In the genomic region with DNA sequence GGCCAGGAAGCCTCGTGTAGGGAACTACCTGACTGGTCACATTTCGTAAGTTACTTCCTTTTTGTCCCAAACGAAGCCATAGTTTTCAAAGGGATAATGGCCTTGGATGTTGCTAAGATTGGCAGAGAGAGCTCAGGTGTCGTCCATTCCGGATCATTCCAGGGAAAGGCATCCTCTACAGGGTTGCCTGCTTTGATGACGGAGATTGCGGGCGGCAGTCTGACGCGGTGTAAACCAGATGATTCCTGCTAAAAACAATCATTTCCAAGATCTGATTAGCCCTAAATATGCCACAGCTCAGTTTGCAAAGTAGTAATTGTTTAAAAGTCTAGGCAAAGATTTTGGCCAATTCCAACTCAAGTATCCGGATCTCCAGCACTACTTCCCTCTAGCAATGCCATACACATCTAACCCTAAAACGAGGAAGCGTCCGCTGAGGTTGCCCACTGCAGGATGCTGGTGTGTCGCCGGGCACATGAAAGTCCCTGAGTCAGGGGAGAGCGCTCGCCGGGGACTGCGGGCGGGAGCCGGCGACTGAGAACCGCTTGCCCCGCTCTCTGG, we compare ENCODE assay signal across 8 cellular contexts. TPM values are rescaled to one million over a fixed set of nuclear protein-coding genes. Genes with fewer than 3 reads are reported as not detected.
DNase-seq lines count a peak whose midpoint lies in the region; ATAC-seq and TF ChIP-seq lines count a peak whose summit lies in the region.

No MANE protein-coding gene starts in this region.

- no peak for TF ChIP-seq CTCF in activated B cell treated with CpG ODN at 0.5 μM for 24 hours (IDR thresholded peaks at IDR 0.05)

- POLR2A ChIA-PET in activated B cell treated with CpG ODN at 0.5 μM for 24 hours (lab: Charles Lee): interaction anchor here (0.6 to 4.6 kb wide), 28 partner anchors 10 to 402 kb away, joined by 3 to 190 read pairs (median 6); no protein-coding TSS in a partner anchor

- H3K27me3 ChIP-seq in CD4-positive, CD25-positive, alpha-beta regulatory T cell (ENCODE audit: control insufficient read depth, insufficient read depth, low read length): no peaks in the 10 kb centered on the region

- CTCF ChIA-PET in activated B cell treated with CpG ODN at 0.5 μM for 24 hours (lab: Charles Lee): interaction anchor here (1.0 to 4.0 kb wide), 10 partner anchors 9 to 144 kb away, joined by 3 to 28 read pairs (median 6); no protein-coding TSS in a partner anchor

- peaks cover 4% of the 10 kb centered on the region for H3K36me3 ChIP-seq in CD4-positive, CD25-positive, alpha-beta regulatory T cell (ENCODE audit: control insufficient read depth, insufficient read depth, low read length)

- peak overlapping the region; percentile 22 to 92 (median 92) for H3K27ac Mint-ChIP-seq in CD4-positive, CD25-positive, alpha-beta regulatory T cell
- peak overlapping the region; percentile 87 for H3K27ac Mint-ChIP-seq in activated B cell treated with CpG ODN at 0.5 μM for 24 hours
- peak overlapping the region; percentile 97 for H3K27ac Mint-ChIP-seq in stimulated activated memory B cell treated with anti-CD40 and anti-IgM and Interleukin-4, amounts not matched to agents 10 μg/mL and 1 μg/mL and 100 μg/mL, for 72 hours

- H3K9me3 Mint-ChIP-seq in CD4-positive, CD25-positive, alpha-beta regulatory T cell: peaks cover 0 to 2% (median 0%) of the 10 kb centered on the region in 7 donors
- H3K9me3 Mint-ChIP-seq in activated B cell treated with CpG ODN at 0.5 μM for 24 hours: no peaks in the 10 kb centered on the region
- no peaks in the 10 kb centered on the region for H3K9me3 Mint-ChIP-seq in stimulated activated memory B cell treated with anti-CD40 and anti-IgM and Interleukin-4, amounts not matched to agents 10 μg/mL and 1 μg/mL and 100 μg/mL, for 72 hours

- H3K27me3 Mint-ChIP-seq in CD4-positive, CD25-positive, alpha-beta regulatory T cell: peaks cover 5% of the 10 kb centered on the region
- no peaks in the 10 kb centered on the region for H3K27me3 Mint-ChIP-seq in activated B cell treated with CpG ODN at 0.5 μM for 24 hours
- H3K27me3 Mint-ChIP-seq in stimulated activated memory B cell treated with anti-CD40 and anti-IgM and Interleukin-4, amounts not matched to agents 10 μg/mL and 1 μg/mL and 100 μg/mL, for 72 hours: no peaks in the 10 kb centered on the region

- H3K36me3 Mint-ChIP-seq in CD4-positive, CD25-positive, alpha-beta regulatory T cell: peaks cover 15% of the 10 kb centered on the region
- H3K36me3 Mint-ChIP-seq in activated B cell treated with CpG ODN at 0.5 μM for 24 hours (ENCODE audit: low read depth): peaks cover 35% of the 10 kb centered on the region
- H3K36me3 Mint-ChIP-seq in stimulated activated memory B cell treated with anti-CD40 and anti-IgM and Interleukin-4, amounts not matched to agents 10 μg/mL and 1 μg/mL and 100 μg/mL, for 72 hours: peaks cover 15% of the 10 kb centered on the region

- ATAC-seq in CD4-positive, CD25-positive, alpha-beta regulatory T cell (ENCODE audit: low read depth in 2 of 2): no peak
- ATAC-seq in HG03354 (IDR thresholded peaks at IDR 0.05; ENCODE audit: poor library complexity, severe bottlenecking, unreplicated experiment) (peak; percentile 60), activated B cell treated with CpG ODN at 0.5 μM for 24 hours (ENCODE audit: low read depth) (no peak), HG03432 (IDR thresholded peaks at IDR 0.05; ENCODE audit: unreplicated experiment) (no peak)
- ATAC-seq in stimulated activated memory B cell treated with anti-CD40 and anti-IgM and Interleukin-4, amounts not matched to agents 10 μg/mL and 1 μg/mL and 100 μg/mL, for 72 hours: no peak

- peak overlapping the region; percentile 84 for H3K27ac ChIP-seq in CD4-positive, CD25-positive, alpha-beta regulatory T cell (ENCODE audit: insufficient read depth, low read length, poor library complexity, severe bottlenecking)

- peaks cover 29 to 58% (median 45%) of the 10 kb centered on the region in 4 donors for H3K4me1 Mint-ChIP-seq in CD4-positive, CD25-positive, alpha-beta regulatory T cell
- peaks cover 74% of the 10 kb centered on the region for H3K4me1 Mint-ChIP-seq in activated B cell treated with CpG ODN at 0.5 μM for 24 hours
- H3K4me1 Mint-ChIP-seq in stimulated activated memory B cell treated with anti-CD40 and anti-IgM and Interleukin-4, amounts not matched to agents 10 μg/mL and 1 μg/mL and 100 μg/mL, for 72 hours: peaks cover 69% of the 10 kb centered on the region

- in situ Hi-C loops in KBM-7 (cut with MboI; ENCODE audit: low pct_unique_long_range_greater_than_20kb, low sequenced_read_pairs): no loop called here

- no peaks in the 10 kb centered on the region for H3K9me3 ChIP-seq in CD4-positive, CD25-positive, alpha-beta regulatory T cell (ENCODE audit: control insufficient read depth in 2 of 2, low read length in 2 of 2)

- peak overlapping the region; percentile 78 for H3K4me3 ChIP-seq in CD4-positive, CD25-positive, alpha-beta regulatory T cell (ENCODE audit: low read depth, low read length)
- peak overlapping the region; percentile 39 for H3K4me3 ChIP-seq in iPS-11a (ENCODE audit: low read depth, low read length)

- peak overlapping the region; percentile 90 to 94 (median 92) for H3K4me3 Mint-ChIP-seq in CD4-positive, CD25-positive, alpha-beta regulatory T cell
- peak overlapping the region; percentile 91 for H3K4me3 Mint-ChIP-seq in activated B cell treated with CpG ODN at 0.5 μM for 24 hours
- peak overlapping the region; percentile 98 for H3K4me3 Mint-ChIP-seq in stimulated activated memory B cell treated with anti-CD40 and anti-IgM and Interleukin-4, amounts not matched to agents 10 μg/mL and 1 μg/mL and 100 μg/mL, for 72 hours

- peaks cover 49% of the 10 kb centered on the region for H3K4me1 ChIP-seq in CD4-positive, CD25-positive, alpha-beta regulatory T cell (ENCODE audit: control insufficient read depth, insufficient read depth, low read length, poor library complexity, severe bottlenecking)

- intact Hi-C loops in activated B cell treated with CpG ODN at 0.5 μM for 24 hours (cut with micrococcal nuclease): loop anchor here (1.0 to 10.0 kb wide), 12 partner anchors 8 to 626 kb away; partner anchors contain the start of gene NEDD4L

- no peak for DNase-seq in CD4-positive, CD25-positive, alpha-beta regulatory T cell
- DNase-seq in activated B cell treated with CpG ODN at 0.5 μM for 24 hours: no peak
- no peak for DNase-seq in KBM-7
- DNase-seq in cortex of kidney (lab: John Stamatoyannopoulos, UW): no peak

RNA-seq across cellular contexts. Expression of gene MALT1, which starts 0.6 kb away (rescaled TPM):
- 99.0 TPM for total RNA-seq in CD4-positive, CD25-positive, alpha-beta regulatory T cell
- polyA plus RNA-seq in CD4-positive, CD25-positive, alpha-beta regulatory T cell: 10 to 100 TPM; 39.4 to 49.1 (median 45.1) TPM
- total RNA-seq in activated B cell treated with CpG ODN at 0.5 μM for 24 hours: 61.6 and 75.6 TPM in 2 replicates

RNA-seq across cellular contexts. Expression of gene ALPK2, which starts 41.8 kb away (rescaled TPM):
- total RNA-seq in CD4-positive, CD25-positive, alpha-beta regulatory T cell: 0.25 TPM
- polyA plus RNA-seq in CD4-positive, CD25-positive, alpha-beta regulatory T cell: not detected
- 0.05 and 0.13 TPM in 2 replicates for total RNA-seq in activated B cell treated with CpG ODN at 0.5 μM for 24 hours
